In the genomic region with DNA sequence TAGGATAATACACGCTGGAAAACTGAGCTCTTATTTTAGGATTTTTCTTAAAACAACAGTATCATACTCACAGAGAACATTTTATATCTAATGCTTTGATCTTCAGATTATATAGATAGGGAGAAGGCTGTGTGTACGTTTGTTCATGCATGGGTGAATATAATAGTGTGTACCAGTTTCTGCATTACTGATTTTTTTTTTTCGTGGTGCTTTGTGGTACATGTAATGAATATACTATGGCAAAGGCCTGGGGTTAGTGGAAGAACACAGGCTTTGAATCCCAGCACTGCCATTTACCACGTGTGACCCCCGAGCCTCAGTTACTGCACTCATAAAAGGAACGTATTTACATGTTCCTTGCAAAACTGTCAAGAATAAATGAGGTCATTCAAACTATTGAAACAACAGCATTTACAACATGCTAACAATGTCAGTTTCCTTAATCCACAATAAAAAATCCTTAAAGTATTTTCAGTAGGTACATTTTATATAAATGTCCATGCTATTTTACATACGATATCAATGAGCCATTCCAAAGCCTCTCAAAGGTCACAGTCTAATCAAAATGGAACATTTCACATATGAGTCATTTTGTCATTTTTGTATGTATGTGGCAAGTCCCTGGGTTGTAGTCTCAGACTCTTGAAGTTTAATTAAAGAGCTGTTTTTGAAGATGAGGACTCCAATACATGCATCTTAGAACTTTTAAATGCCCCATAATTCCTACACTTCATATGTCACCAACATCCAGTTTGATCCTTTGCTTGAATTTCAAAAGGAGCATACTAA, we compare ENCODE assay signal across 10 cellular contexts.
DNase-seq lines count a peak whose midpoint lies in the region; ATAC-seq and TF ChIP-seq lines count a peak whose summit lies in the region.
"Had no signal": no experiment of that assay in that cellular context is flagged by ENCODE, and none has a peak within 500 bp of the region (broad histone marks: within the 10 kb centered on the region; RNA-seq: fewer than 3 reads in every experiment).

No MANE protein-coding gene starts in this region.

- H3K27ac Mint-ChIP-seq in activated CD8-positive, alpha-beta T cell treated with anti-CD3 and anti-CD28 coated beads for 36 hours: peak overlapping the region; percentile 36
- no peak overlapping the region for H3K27ac Mint-ChIP-seq in activated CD8-positive, alpha-beta T cell treated with anti-CD3 and anti-CD28 coated beads, Interleukin-2, amount 10 ng/mL, durations not matched to agents 7 days and 5 days
- H3K27ac Mint-ChIP-seq in stimulated activated naive CD8-positive, alpha-beta T cell treated with anti-CD3 and anti-CD28 coated beads, Interleukin-15, Interleukin-2, amounts not matched to agents 100 ng/mL and 50 ng/mL, for 24 hours: peak overlapping the region; percentile 72
- no peak overlapping the region for H3K27ac Mint-ChIP-seq in nephron progenitor cell

- TF ChIP-seq CTCF in activated CD8-positive, alpha-beta T cell treated with anti-CD3 and anti-CD28 coated beads for 36 hours (IDR thresholded peaks at IDR 0.05): no peak
- TF ChIP-seq CTCF in VCaP (conservative IDR thresholded peaks at IDR 0.05) (no peak), nephron progenitor cell (IDR thresholded peaks at IDR 0.05) (no peak), RWPE1 (conservative IDR thresholded peaks at IDR 0.05; ENCODE audit: low read depth) (no peak)

- no peaks in the 10 kb centered on the region for H3K27me3 Mint-ChIP-seq in activated CD8-positive, alpha-beta T cell treated with anti-CD3 and anti-CD28 coated beads for 36 hours
- H3K27me3 Mint-ChIP-seq in activated CD8-positive, alpha-beta T cell treated with anti-CD3 and anti-CD28 coated beads, Interleukin-2, amount 10 ng/mL, durations not matched to agents 7 days and 5 days (ENCODE audit: low read depth): no peaks in the 10 kb centered on the region
- no peaks in the 10 kb centered on the region for H3K27me3 Mint-ChIP-seq in stimulated activated naive CD8-positive, alpha-beta T cell treated with anti-CD3 and anti-CD28 coated beads, Interleukin-15, Interleukin-2, amounts not matched to agents 100 ng/mL and 50 ng/mL, for 24 hours
- no peaks in the 10 kb centered on the region for H3K27me3 Mint-ChIP-seq in nephron progenitor cell (ENCODE audit: low read depth, poor library complexity)

- H3K9me3 Mint-ChIP-seq in activated CD8-positive, alpha-beta T cell treated with anti-CD3 and anti-CD28 coated beads for 36 hours: no peaks in the 10 kb centered on the region
- H3K9me3 Mint-ChIP-seq in activated CD8-positive, alpha-beta T cell treated with anti-CD3 and anti-CD28 coated beads, Interleukin-2, amount 10 ng/mL, durations not matched to agents 7 days and 5 days (ENCODE audit: insufficient read depth): no peaks in the 10 kb centered on the region
- no peaks in the 10 kb centered on the region for H3K9me3 Mint-ChIP-seq in stimulated activated naive CD8-positive, alpha-beta T cell treated with anti-CD3 and anti-CD28 coated beads, Interleukin-15, Interleukin-2, amounts not matched to agents 100 ng/mL and 50 ng/mL, for 24 hours
- H3K9me3 Mint-ChIP-seq in nephron progenitor cell: no peaks in the 10 kb centered on the region

- DNase-seq in activated CD8-positive, alpha-beta T cell treated with anti-CD3 and anti-CD28 coated beads for 36 hours: peak; percentile 29
- DNase-seq in activated CD8-positive, alpha-beta T cell treated with anti-CD3 and anti-CD28 coated beads, Interleukin-2, amount 10 ng/mL, durations not matched to agents 7 days and 5 days: no peak
- DNase-seq in nephron progenitor cell (no peak), RWPE1 (ENCODE audit: low spot score) (no peak)
- DNase-seq: GOT3, NCI-H226 had no signal

- H3K27ac ChIP-seq in VCaP (peak overlapping the region; percentile 86), RWPE1 (no peak overlapping the region)

- CTCF ChIA-PET in activated CD8-positive, alpha-beta T cell treated with anti-CD3 and anti-CD28 coated beads for 36 hours (lab: Charles Lee): interaction anchor here (0.9 to 1.1 kb wide), 2 partner anchors 9 to 67 kb away, joined by 3 read pairs; no protein-coding TSS in a partner anchor
- CTCF ChIA-PET in activated CD8-positive, alpha-beta T cell treated with anti-CD3 and anti-CD28 coated beads, Interleukin-2, amount 10 ng/mL, durations not matched to agents 7 days and 5 days (lab: Charles Lee): interaction anchor here (0.7 kb wide), 1 partner anchor 1195 kb away, joined by 3 read pairs; no protein-coding TSS in a partner anchor
- CTCF ChIA-PET in RWPE1 (lab: Yijun Ruan, JAX): interaction anchor here (0.5 to 0.6 kb wide), 2 partner anchors 569 to 781 kb away, joined by 3 read pairs; no protein-coding TSS in a partner anchor

- no peak overlapping the region for H3K4me3 Mint-ChIP-seq in activated CD8-positive, alpha-beta T cell treated with anti-CD3 and anti-CD28 coated beads for 36 hours
- no peak overlapping the region for H3K4me3 Mint-ChIP-seq in activated CD8-positive, alpha-beta T cell treated with anti-CD3 and anti-CD28 coated beads, Interleukin-2, amount 10 ng/mL, durations not matched to agents 7 days and 5 days
- H3K4me3 Mint-ChIP-seq in stimulated activated naive CD8-positive, alpha-beta T cell treated with anti-CD3 and anti-CD28 coated beads, Interleukin-15, Interleukin-2, amounts not matched to agents 100 ng/mL and 50 ng/mL, for 24 hours: peak overlapping the region; percentile 26
- H3K4me3 Mint-ChIP-seq in nephron progenitor cell: no peak overlapping the region

- peaks cover 9% of the 10 kb centered on the region for H3K36me3 Mint-ChIP-seq in activated CD8-positive, alpha-beta T cell treated with anti-CD3 and anti-CD28 coated beads for 36 hours (ENCODE audit: low read depth)
- peaks cover 8% of the 10 kb centered on the region for H3K36me3 Mint-ChIP-seq in activated CD8-positive, alpha-beta T cell treated with anti-CD3 and anti-CD28 coated beads, Interleukin-2, amount 10 ng/mL, durations not matched to agents 7 days and 5 days (ENCODE audit: low read depth)
- peaks cover 7% of the 10 kb centered on the region for H3K36me3 Mint-ChIP-seq in stimulated activated naive CD8-positive, alpha-beta T cell treated with anti-CD3 and anti-CD28 coated beads, Interleukin-15, Interleukin-2, amounts not matched to agents 100 ng/mL and 50 ng/mL, for 24 hours (ENCODE audit: low read depth)
- peaks cover 4% of the 10 kb centered on the region for H3K36me3 Mint-ChIP-seq in nephron progenitor cell (ENCODE audit: low read depth)

- peaks cover 28% of the 10 kb centered on the region for H3K4me1 Mint-ChIP-seq in activated CD8-positive, alpha-beta T cell treated with anti-CD3 and anti-CD28 coated beads for 36 hours (ENCODE audit: low read depth)
- H3K4me1 Mint-ChIP-seq in activated CD8-positive, alpha-beta T cell treated with anti-CD3 and anti-CD28 coated beads, Interleukin-2, amount 10 ng/mL, durations not matched to agents 7 days and 5 days (ENCODE audit: low read depth): peaks cover 14% of the 10 kb centered on the region
- H3K4me1 Mint-ChIP-seq in stimulated activated naive CD8-positive, alpha-beta T cell treated with anti-CD3 and anti-CD28 coated beads, Interleukin-15, Interleukin-2, amounts not matched to agents 100 ng/mL and 50 ng/mL, for 24 hours (ENCODE audit: low read depth): peaks cover 41% of the 10 kb centered on the region
- peaks cover 6% of the 10 kb centered on the region for H3K4me1 Mint-ChIP-seq in nephron progenitor cell

- ATAC-seq in activated CD8-positive, alpha-beta T cell treated with anti-CD3 and anti-CD28 coated beads for 36 hours: peak; percentile 80
- ATAC-seq in activated CD8-positive, alpha-beta T cell treated with anti-CD3 and anti-CD28 coated beads, Interleukin-2, amount 10 ng/mL, durations not matched to agents 7 days and 5 days: no peak
- ATAC-seq in HG03039 (IDR thresholded peaks at IDR 0.05; ENCODE audit: unreplicated experiment) (peak; percentile 36), GM19397 (IDR thresholded peaks at IDR 0.05; ENCODE audit: unreplicated experiment) (no peak)

- intact Hi-C loops in activated CD8-positive, alpha-beta T cell treated with anti-CD3 and anti-CD28 coated beads for 36 hours (cut with micrococcal nuclease): no loop called here

- POLR2A ChIA-PET in activated CD8-positive, alpha-beta T cell treated with anti-CD3 and anti-CD28 coated beads for 36 hours (lab: Charles Lee): interaction anchor here (0.9 to 1.5 kb wide), 2 partner anchors 15 to 48 kb away, joined by 4 read pairs; no protein-coding TSS in a partner anchor
- POLR2A ChIA-PET in activated CD8-positive, alpha-beta T cell treated with anti-CD3 and anti-CD28 coated beads, Interleukin-2, amount 10 ng/mL, durations not matched to agents 7 days and 5 days (lab: Charles Lee): interaction anchor here (0.6 kb wide), 1 partner anchor 75 kb away, joined by 3 read pairs; no protein-coding TSS in a partner anchor
- POLR2A ChIA-PET in RWPE1 (lab: Yijun Ruan, JAX; ENCODE audit: low non-redundant PET): interaction anchor here (0.7 kb wide), 1 partner anchor 1061 kb away, joined by 9 read pairs; no protein-coding TSS in a partner anchor

Comparison
In these comparisons a context has a peak if more than half of its experiments do, and no peak if none do; other contexts are left out.
1. ATAC-seq: peak in activated CD8-positive, alpha-beta T cell treated with anti-CD3 and anti-CD28 coated beads for 36 hours (single experiment) and HG03039 (single experiment); none in activated CD8-positive, alpha-beta T cell treated with anti-CD3 and anti-CD28 coated beads, Interleukin-2, amount 10 ng/mL, durations not matched to agents 7 days and 5 days (single experiment) and GM19397 (single experiment).
2. H3K27ac Mint-ChIP-seq: peak in activated CD8-positive, alpha-beta T cell treated with anti-CD3 and anti-CD28 coated beads for 36 hours (single experiment) and stimulated activated naive CD8-positive, alpha-beta T cell treated with anti-CD3 and anti-CD28 coated beads, Interleukin-15, Interleukin-2, amounts not matched to agents 100 ng/mL and 50 ng/mL, for 24 hours (single experiment); none in activated CD8-positive, alpha-beta T cell treated with anti-CD3 and anti-CD28 coated beads, Interleukin-2, amount 10 ng/mL, durations not matched to agents 7 days and 5 days (single experiment) and nephron progenitor cell (single experiment).